12 cellular contexts compared by ENCODE assay signal in genomic region chr19:1084024-1084868, GRCh38. TPM values are rescaled to one million over a fixed set of nuclear protein-coding genes. Genes with fewer than 3 reads are reported as not detected.
DNase-seq lines count a peak whose midpoint lies in the region; ATAC-seq lines count a peak whose summit lies in the region.
"Had no signal": no experiment of that assay in that cellular context is flagged by ENCODE, and none has a peak within 500 bp of the region (broad histone marks: within the 10 kb centered on the region; RNA-seq: fewer than 3 reads in every experiment).

No MANE protein-coding gene starts in this region.

- H3K4me3 Mint-ChIP-seq in effector memory CD8-positive, alpha-beta T cell = peak overlapping the region in 1 of 2 donors; percentile 57

- H3K36me3 Mint-ChIP-seq in effector memory CD8-positive, alpha-beta T cell (ENCODE audit: insufficient read depth) = peaks cover 98% of the 10 kb centered on the region

- ATAC-seq in effector memory CD8-positive, alpha-beta T cell (replicated peaks) = no peak
- ATAC-seq in HG03135 (IDR thresholded peaks at IDR 0.05; ENCODE audit: unreplicated experiment) = no peak
- ATAC-seq: body of pancreas, HCT116, heart right ventricle had no signal

- no peaks in the 10 kb centered on the region for H3K27me3 Mint-ChIP-seq in effector memory CD8-positive, alpha-beta T cell

- peaks cover 17% of the 10 kb centered on the region for H3K4me1 ChIP-seq in thymus (ENCODE audit: control insufficient read depth, insufficient read depth, low read length)

- no peaks in the 10 kb centered on the region for H3K27me3 ChIP-seq in thymus (ENCODE audit: control insufficient read depth, insufficient read depth)
- H3K27me3 ChIP-seq: body of pancreas had no signal

- H3K9me3 ChIP-seq in thymus (ENCODE audit: control insufficient read depth) = no peaks in the 10 kb centered on the region
- H3K9me3 ChIP-seq: body of pancreas, heart right ventricle had no signal

- H3K27ac ChIP-seq in thymus (ENCODE audit: low read depth) = peak overlapping the region; percentile 54
- H3K27ac ChIP-seq: body of pancreas, heart right ventricle had no signal

- DNase-seq in stimulated activated CD4-positive, alpha-beta T cell treated with anti-CD3 and anti-CD28 coated beads, Interleukin-15, amount 100 ng/mL, for 24 hours = peak; percentile 52
- no peak for DNase-seq in stimulated activated CD4-positive, alpha-beta T cell treated with anti-CD3 and anti-CD28 coated beads, Interleukin-4, amount 100 ng/mL, for 24 hours
- peak; percentile 44 for DNase-seq in NCI-H1105 treated with DMSO at 0.1 percent for 48 hours (lab: John Stamatoyannopoulos, UW)
- DNase-seq in effector memory CD8-positive, alpha-beta T cell = peak in 1 of 3 experiments; percentile 17
- DNase-seq in cerebellum (ENCODE audit: low spot score) = no peak
- DNase-seq in cerebellar nuclear complex (lab: John Stamatoyannopoulos, UW) = no peak
- DNase-seq: heart right ventricle, NCI-H1694 treated with DMSO at 0.1 percent for 48 hours had no signal

- WGBS in thymus = 94% methylated on average over 43 of the region's 43 CpGs

- H3K27ac Mint-ChIP-seq in effector memory CD8-positive, alpha-beta T cell = peak overlapping the region; percentile 93 to 95

- peaks cover 29 to 40% of the 10 kb centered on the region in 2 donors for H3K4me1 Mint-ChIP-seq in effector memory CD8-positive, alpha-beta T cell (ENCODE audit: low read depth in 2 of 2)

- H3K36me3 ChIP-seq in thymus (ENCODE audit: control insufficient read depth, insufficient read depth) = peaks cover 93% of the 10 kb centered on the region

- H3K9me3 Mint-ChIP-seq in effector memory CD8-positive, alpha-beta T cell = no peaks in the 10 kb centered on the region

- no peak overlapping the region for H3K4me3 ChIP-seq in thymus (ENCODE audit: low read length)
- H3K4me3 ChIP-seq: body of pancreas, heart right ventricle had no signal

RNA-seq across cellular contexts. Expression of gene POLR2E, which starts 10.9 kb away (rescaled TPM):
- polyA plus RNA-seq in thymus = 84.0 TPM
- total RNA-seq in cerebellum = 28.6 TPM

RNA-seq across cellular contexts. Expression of gene ARHGAP45, which starts 17.3 kb away (rescaled TPM):
- 295 TPM for polyA plus RNA-seq in thymus
- total RNA-seq in cerebellum = 2.0 TPM

RNA-seq across cellular contexts. Expression of gene GPX4, which starts 19.5 kb away (rescaled TPM):
- 546 TPM for polyA plus RNA-seq in thymus
- 112 TPM for total RNA-seq in cerebellum

RNA-seq across cellular contexts. Expression of gene ABCA7, which starts 44.3 kb away (rescaled TPM):
- polyA plus RNA-seq in thymus = 315 TPM
- 10.3 TPM for total RNA-seq in cerebellum

RNA-seq across cellular contexts. Expression of gene CNN2, which starts 57.8 kb away (rescaled TPM):
- polyA plus RNA-seq in thymus = 127 TPM
- total RNA-seq in cerebellum = 12.2 TPM

Comparison
In these comparisons a context has a peak if more than half of its experiments do, and no peak if none do; other contexts are left out.
1. DNase-seq: peak in stimulated activated CD4-positive, alpha-beta T cell treated with anti-CD3 and anti-CD28 coated beads, Interleukin-15, amount 100 ng/mL, for 24 hours (single experiment) and NCI-H1105 treated with DMSO at 0.1 percent for 48 hours (single experiment); none in stimulated activated CD4-positive, alpha-beta T cell treated with anti-CD3 and anti-CD28 coated beads, Interleukin-4, amount 100 ng/mL, for 24 hours (single experiment), cerebellum (single experiment) and cerebellar nuclear complex (0 of 2).